Comparison of ENCODE assay signal across 11 cellular contexts in the genomic region with DNA sequence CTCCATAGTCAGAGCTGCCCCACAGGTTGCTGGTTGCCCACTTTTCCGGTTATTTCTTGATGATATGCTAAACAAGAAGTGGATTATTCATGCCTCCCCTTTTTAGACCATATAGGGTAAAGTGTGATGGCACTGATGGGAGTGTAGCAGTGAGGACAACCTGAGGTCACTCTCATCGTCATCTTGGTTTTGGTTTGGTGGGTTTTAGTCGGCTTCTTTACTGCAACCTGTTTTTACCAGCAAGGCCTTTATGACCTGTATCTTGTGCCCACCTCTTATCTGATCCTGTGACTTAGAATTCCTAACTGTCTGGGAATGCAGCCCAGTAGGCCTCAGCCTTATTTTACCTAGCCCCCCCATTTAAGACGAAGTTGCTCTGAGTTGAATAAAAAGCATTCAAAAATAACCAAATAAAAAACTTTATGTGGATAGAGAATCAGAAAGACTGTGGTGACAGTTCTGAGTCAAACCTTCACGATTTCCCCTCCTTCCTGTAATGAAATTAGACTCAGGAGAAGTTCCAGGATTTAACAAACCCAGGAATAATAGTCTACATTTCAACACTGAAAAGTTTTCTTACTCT.
A peak's percentile ranks its signal among the peaks of the same experiment; 100 is the strongest.
DNase-seq lines count a peak whose midpoint lies in the region; ATAC-seq and TF ChIP-seq lines count a peak whose summit lies in the region.
"Had no signal": no experiment of that assay in that cellular context is flagged by ENCODE, and none has a peak within 500 bp of the region (broad histone marks: within the 10 kb centered on the region; RNA-seq: fewer than 3 reads in every experiment).

No MANE protein-coding gene starts in this region.

- CTCF ChIA-PET in Calu3 (lab: Charles Lee) (interaction anchor here (0.8 to 1.5 kb wide), 6 partner anchors 20 to 137 kb away, joined by 3 to 19 read pairs (median 5); no protein-coding TSS in a partner anchor), Panc1 (lab: Charles Lee) (no interaction called here)
- CTCF ChIA-PET in activated CD4-positive, alpha-beta T cell treated with anti-CD3 and anti-CD28 coated beads for 36 hours (lab: Charles Lee): interaction anchor here (0.8 kb wide), 1 partner anchor 11 kb away, joined by 4 read pairs; no protein-coding TSS in a partner anchor

- H3K36me3 Mint-ChIP-seq in Calu3 (ENCODE audit: insufficient read depth, unreplicated experiment) (peaks cover 44% of the 10 kb centered on the region), endothelial cell (ENCODE audit: low read depth, unreplicated experiment) (peaks cover 7% of the 10 kb centered on the region), natural killer cell (no peaks in the 10 kb centered on the region)
- H3K36me3 Mint-ChIP-seq in activated CD4-positive, alpha-beta T cell treated with anti-CD3 and anti-CD28 coated beads for 36 hours (ENCODE audit: low read depth): no peaks in the 10 kb centered on the region

- BruUV-seq in Calu3 (replicated peaks; lab: Mats Ljungman, UMichigan) (TSS peak; percentile 79), Panc1 (replicated peaks; lab: Mats Ljungman, UMichigan) (TSS peak; percentile 20)

- H3K4me1 Mint-ChIP-seq in Calu3 (ENCODE audit: low read depth, unreplicated experiment): peaks cover 92% of the 10 kb centered on the region
- peaks cover 49% of the 10 kb centered on the region for H3K4me1 Mint-ChIP-seq in endothelial cell (ENCODE audit: unreplicated experiment)
- no peaks in the 10 kb centered on the region for H3K4me1 Mint-ChIP-seq in natural killer cell
- H3K4me1 Mint-ChIP-seq in activated CD4-positive, alpha-beta T cell treated with anti-CD3 and anti-CD28 coated beads for 36 hours: no peaks in the 10 kb centered on the region

- in situ Hi-C loops in Panc1 (cut with HindIII; ENCODE audit: low pct_unique_long_range_greater_than_20kb, low sequenced_read_pairs): no loop called here

- peaks cover 9% of the 10 kb centered on the region for H3K9me3 Mint-ChIP-seq in Calu3 (ENCODE audit: low read depth, unreplicated experiment)
- no peaks in the 10 kb centered on the region for H3K9me3 Mint-ChIP-seq in endothelial cell (ENCODE audit: unreplicated experiment)
- no peaks in the 10 kb centered on the region for H3K9me3 Mint-ChIP-seq in natural killer cell
- no peaks in the 10 kb centered on the region for H3K9me3 Mint-ChIP-seq in activated CD4-positive, alpha-beta T cell treated with anti-CD3 and anti-CD28 coated beads for 36 hours (ENCODE audit: low read depth)

- H3K4me3 ChIP-seq in Panc1 (ENCODE audit: low read depth in 2 of 2, low read length in 2 of 2): no peak overlapping the region
- peak overlapping the region; percentile 3 for H3K4me3 ChIP-seq in osteoblast (ENCODE audit: insufficient read depth, low read length)

- no peak for TF ChIP-seq CTCF in Calu3 (IDR thresholded peaks at IDR 0.05; ENCODE audit: unreplicated experiment)
- no peak for TF ChIP-seq CTCF in Panc1 (IDR thresholded peaks at IDR 0.05)
- no peak for TF ChIP-seq CTCF in endothelial cell (IDR thresholded peaks at IDR 0.05; ENCODE audit: unreplicated experiment)
- no peak for TF ChIP-seq CTCF in osteoblast (IDR thresholded peaks at IDR 0.05; ENCODE audit: extremely low read depth, low read depth, low read length)
- TF ChIP-seq CTCF in natural killer cell (IDR thresholded peaks at IDR 0.05): no peak

- no peaks in the 10 kb centered on the region; the same call in 1 of the 2 replicates for H3K9me3 ChIP-seq in Panc1 (ENCODE audit: control insufficient read depth, insufficient read depth, low read depth, low read length)
- H3K9me3 ChIP-seq in osteoblast (ENCODE audit: low read depth, low read length): no peaks in the 10 kb centered on the region

- H3K4me1 ChIP-seq in Panc1 (ENCODE audit: control insufficient read depth, insufficient read depth, low read length) (peaks cover 37% of the 10 kb centered on the region), osteoblast (ENCODE audit: insufficient read depth, low read length) (peaks cover 49% of the 10 kb centered on the region)

- intact Hi-C loops in Calu3 (cut with micrococcal nuclease; ENCODE audit: unreplicated experiment): loop anchor here (1.0 to 2.0 kb wide), 4 partner anchors 122 to 192 kb away; no protein-coding TSS in a partner anchor
- intact Hi-C loops in Panc1 (cut with micrococcal nuclease; ENCODE audit: unreplicated experiment): loop anchor here (5.0 kb wide), 1 partner anchor 124 kb away; no protein-coding TSS in a partner anchor
- intact Hi-C loops in natural killer cell (cut with micrococcal nuclease): loop anchor here (5.0 to 10.0 kb wide), 3 partner anchors 191 to 726 kb away; no protein-coding TSS in a partner anchor
- intact Hi-C loops in activated CD4-positive, alpha-beta T cell treated with anti-CD3 and anti-CD28 coated beads for 36 hours (cut with DNase I, micrococcal nuclease): loop anchor here (1.0 to 5.0 kb wide), 2 partner anchors 637 to 726 kb away; no protein-coding TSS in a partner anchor

- peak; percentile 2; the same call in 1 of the 2 replicates for ATAC-seq in Panc1
- ATAC-seq in natural killer cell: no peak
- ATAC-seq in activated CD4-positive, alpha-beta T cell treated with anti-CD3 and anti-CD28 coated beads for 36 hours: no peak
- ATAC-seq in GM19351 (IDR thresholded peaks at IDR 0.05; ENCODE audit: unreplicated experiment): no peak

- peak overlapping the region; percentile 83 for H3K27ac Mint-ChIP-seq in Calu3 (ENCODE audit: unreplicated experiment)
- peak overlapping the region; percentile 98 for H3K27ac Mint-ChIP-seq in endothelial cell (ENCODE audit: unreplicated experiment)
- no peak overlapping the region for H3K27ac Mint-ChIP-seq in natural killer cell
- H3K27ac Mint-ChIP-seq in activated CD4-positive, alpha-beta T cell treated with anti-CD3 and anti-CD28 coated beads for 36 hours: no peak overlapping the region

- no peaks in the 10 kb centered on the region for H3K79me2 ChIP-seq in osteoblast (ENCODE audit: insufficient read depth, low read length)

- peak overlapping the region; percentile 46 for H3K4me2 ChIP-seq in osteoblast (ENCODE audit: insufficient read depth, low read length)

- H3K27me3 Mint-ChIP-seq in Calu3 (ENCODE audit: unreplicated experiment) (no peaks in the 10 kb centered on the region), endothelial cell (ENCODE audit: unreplicated experiment) (peaks cover 6% of the 10 kb centered on the region), natural killer cell (ENCODE audit: low read depth in 2 of 2) (peaks cover 0 to 2% of the 10 kb centered on the region in 2 donors)
- no peaks in the 10 kb centered on the region for H3K27me3 Mint-ChIP-seq in activated CD4-positive, alpha-beta T cell treated with anti-CD3 and anti-CD28 coated beads for 36 hours

- H3K27me3 ChIP-seq in Panc1 (ENCODE audit: control insufficient read depth, insufficient read depth, low read length): no peaks in the 10 kb centered on the region
- H3K27me3 ChIP-seq in osteoblast (ENCODE audit: insufficient read depth, low read length): no peaks in the 10 kb centered on the region

- no peaks in the 10 kb centered on the region for H3K36me3 ChIP-seq in Panc1 (ENCODE audit: control insufficient read depth, insufficient read depth, low read length)
- peaks cover 1% of the 10 kb centered on the region for H3K36me3 ChIP-seq in osteoblast (ENCODE audit: insufficient read depth, low read length)

- DNase-seq in Calu3 (peak; percentile 30), Panc1 (ENCODE audit: low read depth, low spot score) (no peak), endothelial cell (ENCODE audit: low spot score) (no peak), osteoblast (ENCODE audit: insufficient read length, low spot score, missing footprints) (no peak), natural killer cell (no peak)
- DNase-seq in activated CD4-positive, alpha-beta T cell treated with anti-CD3 and anti-CD28 coated beads for 36 hours: no peak
- no peak for DNase-seq in activated naive CD4-positive, alpha-beta T cell treated with Interleukin-2 at 50 U/mL for 16 hours
- DNase-seq: activated T-cell treated with anti-CD3 and anti-CD28 coated beads for 4 hours, C1 segment of cervical spinal cord, NCI-H1417 had no signal

- H2AFZ ChIP-seq in osteoblast (ENCODE audit: low read length): peak overlapping the region; percentile 21

- H3K4me3 Mint-ChIP-seq in Calu3 (ENCODE audit: low read depth, unreplicated experiment) (no peak overlapping the region), endothelial cell (ENCODE audit: unreplicated experiment) (no peak overlapping the region), natural killer cell (no peak overlapping the region)
- H3K4me3 Mint-ChIP-seq in activated CD4-positive, alpha-beta T cell treated with anti-CD3 and anti-CD28 coated beads for 36 hours: no peak overlapping the region

- POLR2A ChIA-PET in Panc1 (lab: Charles Lee): no interaction called here
- POLR2A ChIA-PET in activated CD4-positive, alpha-beta T cell treated with anti-CD3 and anti-CD28 coated beads for 36 hours (lab: Charles Lee): no interaction called here

- no peaks in the 10 kb centered on the region for H4K20me1 ChIP-seq in osteoblast (ENCODE audit: insufficient read depth, low read length)

- H3K27ac ChIP-seq in Panc1 (ENCODE audit: low read length) (peak overlapping the region; percentile 88), osteoblast (ENCODE audit: low read depth, low read length) (peak overlapping the region; percentile 93)

Comparison
In these comparisons a context has a peak if more than half of its experiments do, and no peak if none do; other contexts are left out.
1. H3K27ac Mint-ChIP-seq: peak in Calu3 (single experiment) and endothelial cell (single experiment); none in natural killer cell (0 of 2) and activated CD4-positive, alpha-beta T cell treated with anti-CD3 and anti-CD28 coated beads for 36 hours (single experiment).